Comparison of ENCODE assay signal across 1 cellular context in genomic region chr2:177241771-177242135, GRCh38.
TF ChIP-seq lines count a peak whose summit lies in the region.

No MANE protein-coding gene starts in this region.

TF ChIP-seq in SK-N-SH, 30 proteins besides CTCF, POLR2A, EP300 and RAD21 (continued from another document):
- TF ChIP-seq ZBTB33 (IDR thresholded peaks at IDR 0.05; ENCODE audit: borderline replicate concordance, low read depth) (peak; percentile 33; the same call in 1 of the 2 replicates), MAX (IDR thresholded peaks at IDR 0.05; ENCODE audit: low read depth) (no peak), TAF1 (IDR thresholded peaks at IDR 0.05; ENCODE audit: borderline replicate concordance, low read depth, low read length) (no peak), USF2 (IDR thresholded peaks at IDR 0.05; ENCODE audit: borderline replicate concordance, low read depth, low read length) (no peak), TCF12 (IDR thresholded peaks at IDR 0.05) (peak; percentile 93), SIN3A (IDR thresholded peaks at IDR 0.05; ENCODE audit: borderline replicate concordance, low read depth, low read length) (no peak), REST (IDR thresholded peaks at IDR 0.05; ENCODE audit: low read depth, low read length) (no peak), FOSL2 (IDR thresholded peaks at IDR 0.05; ENCODE audit: borderline replicate concordance, low read depth) (peak; percentile 46; the same call in 1 of the 2 replicates)
